Comparison of ENCODE assay signal across 16 cellular contexts in the genomic region with DNA sequence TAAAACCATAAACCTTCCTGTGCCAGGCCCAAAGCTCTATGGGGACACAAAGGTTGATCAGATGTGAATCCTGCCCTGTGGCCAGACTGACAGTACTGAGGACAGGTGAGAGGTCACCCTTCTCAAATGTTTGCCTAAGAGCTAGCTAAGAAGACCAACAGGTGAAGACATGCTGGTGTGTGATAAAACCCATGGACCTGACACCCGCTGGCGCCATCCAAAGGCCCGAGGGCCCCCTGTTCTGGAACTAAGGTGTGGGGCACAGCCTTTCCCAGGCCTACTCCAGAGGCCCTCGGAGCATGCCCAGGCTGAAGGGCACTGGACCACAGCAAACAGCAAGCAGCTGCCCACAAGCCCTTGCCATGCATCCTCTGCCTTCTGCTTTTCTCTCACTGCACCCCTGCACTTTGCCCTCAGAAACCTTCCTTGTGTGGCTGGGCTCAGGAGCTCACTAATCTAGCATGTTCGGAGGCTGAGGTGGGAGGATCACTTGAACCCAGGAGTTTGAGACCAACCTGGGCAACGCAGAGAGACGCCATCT. TPM values are rescaled to one million over a fixed set of nuclear protein-coding genes. Genes with fewer than 3 reads are reported as not detected.
"Had no signal": no experiment of that assay in that cellular context is flagged by ENCODE, and none has a peak within 500 bp of the region (broad histone marks: within the 10 kb centered on the region; RNA-seq: fewer than 3 reads in every experiment).

No MANE protein-coding gene starts in this region.

- H3K27me3 Mint-ChIP-seq: activated CD4-positive, alpha-beta memory T cell treated with anti-CD3 and anti-CD28 coated beads for 36 hours; stimulated activated naive CD8-positive, alpha-beta T cell treated with anti-CD3 and anti-CD28 coated beads, Interleukin-15, Interleukin-2, amounts not matched to agents 100 ng/mL and 50 ng/mL, for 24 hours had no signal

- H3K27ac Mint-ChIP-seq: activated CD4-positive, alpha-beta memory T cell treated with anti-CD3 and anti-CD28 coated beads for 36 hours; nephron; stimulated activated naive CD8-positive, alpha-beta T cell treated with anti-CD3 and anti-CD28 coated beads, Interleukin-15, Interleukin-2, amounts not matched to agents 100 ng/mL and 50 ng/mL, for 24 hours had no signal

- H3K9me3 ChIP-seq: heart left ventricle, lower lobe of right lung, psoas muscle had no signal

- ATAC-seq: heart left ventricle, lower lobe of right lung, psoas muscle, sciatic nerve had no signal

- H3K27ac ChIP-seq: coronary artery, heart left ventricle, lower lobe of right lung, psoas muscle had no signal

- H3K9me3 Mint-ChIP-seq: activated CD4-positive, alpha-beta memory T cell treated with anti-CD3 and anti-CD28 coated beads for 36 hours; nephron; stimulated activated naive CD8-positive, alpha-beta T cell treated with anti-CD3 and anti-CD28 coated beads, Interleukin-15, Interleukin-2, amounts not matched to agents 100 ng/mL and 50 ng/mL, for 24 hours had no signal

- H3K4me3 ChIP-seq: coronary artery, heart left ventricle, lower lobe of right lung, psoas muscle had no signal

- H3K27me3 ChIP-seq: heart left ventricle had no signal

- H3K4me1 ChIP-seq: psoas muscle had no signal

- H3K4me3 Mint-ChIP-seq: activated CD4-positive, alpha-beta memory T cell treated with anti-CD3 and anti-CD28 coated beads for 36 hours; nephron; stimulated activated naive CD8-positive, alpha-beta T cell treated with anti-CD3 and anti-CD28 coated beads, Interleukin-15, Interleukin-2, amounts not matched to agents 100 ng/mL and 50 ng/mL, for 24 hours had no signal

- DNase-seq: activated CD4-positive, alpha-beta memory T cell treated with anti-CD3 and anti-CD28 coated beads for 36 hours; activated CD4-positive, CD25-positive, alpha-beta regulatory T cell treated with anti-CD3 and anti-CD28 coated beads, Interleukin-2, amount 50 U/mL, for 72 hours; activated T-cell treated with anti-CD3 and anti-CD28 coated beads, Interleukin-2, amount 50 U/mL, for 48 hours; effector CD8-positive, alpha-beta T cell; foreskin melanocyte; lower lobe of right lung; occipital lobe; stimulated activated CD4-positive, alpha-beta T cell treated with anti-CD3 and anti-CD28 coated beads, Interleukin-4, amount 100 ng/mL, for 1 hour; stimulated activated CD8-positive, alpha-beta memory T cell treated with anti-CD3 and anti-CD28 coated beads, Interleukin-4, amount 100 ng/mL, for 48 hours; SW 1271 had no signal

RNA-seq across cellular contexts. Expression of a gene that starts 31.7 kb away (rescaled TPM):
- total RNA-seq: occipital lobe had no signal
